ENCODE assay signal across 1 cellular context in the genomic region with DNA sequence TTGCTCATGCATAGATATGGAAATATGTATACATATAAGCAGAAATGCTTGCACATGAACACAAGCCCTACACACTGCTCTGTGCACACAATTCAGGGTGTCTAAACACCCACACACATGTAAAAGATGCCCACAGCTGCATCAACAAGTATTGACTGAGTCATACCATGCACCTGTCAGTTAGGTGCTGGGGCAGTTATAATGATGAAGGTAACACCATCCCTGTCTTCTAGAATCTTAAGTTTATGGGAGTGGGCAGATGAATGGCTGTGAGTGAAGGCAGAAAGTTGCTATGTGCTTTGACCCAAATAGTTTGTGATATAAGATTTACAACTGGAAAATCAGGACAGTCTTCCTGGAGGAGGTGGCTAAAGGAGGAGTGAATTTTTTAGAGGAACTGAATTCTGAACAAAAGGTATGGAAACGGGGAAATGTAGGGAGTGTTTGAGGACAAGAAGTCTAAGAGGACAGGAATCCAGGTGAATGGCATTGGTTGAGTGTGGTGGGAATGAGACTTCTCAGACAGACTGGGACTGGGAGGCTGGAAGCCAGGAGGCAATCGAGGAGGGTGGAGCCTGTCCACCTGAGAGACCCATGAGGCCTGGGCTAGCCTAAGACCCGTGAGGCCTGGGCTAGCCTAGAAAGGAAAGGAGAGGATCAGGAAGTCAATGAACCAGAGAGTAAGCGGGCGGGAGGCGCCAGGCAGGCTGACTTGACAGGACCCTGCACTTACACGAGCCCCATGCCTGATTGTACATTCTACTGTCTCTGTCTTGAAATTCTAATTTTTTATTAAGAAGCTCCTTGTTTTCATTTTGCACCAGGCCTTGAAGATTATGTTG.
TF ChIP-seq lines count a peak whose summit lies in the region.

No MANE protein-coding gene starts in this region.

TF ChIP-seq in IMR-90, 13 proteins besides CTCF, POLR2A, EP300 and RAD21:
- TF ChIP-seq MAZ (IDR thresholded peaks at IDR 0.05; ENCODE audit: borderline replicate concordance, low read depth, low read length) = no peak
- no peak for TF ChIP-seq NFE2L2 (IDR thresholded peaks at IDR 0.05; ENCODE audit: low read depth, low read length)
- no peak for TF ChIP-seq MXI1 (IDR thresholded peaks at IDR 0.05; ENCODE audit: borderline replicate concordance, low read depth, low read length)
- TF ChIP-seq RFX5 (IDR thresholded peaks at IDR 0.05; ENCODE audit: low read depth, low read length) = no peak
- TF ChIP-seq CEBPB (IDR thresholded peaks at IDR 0.05; ENCODE audit: low read depth, low read length) = no peak
- TF ChIP-seq FOS (IDR thresholded peaks at IDR 0.05; ENCODE audit: low read depth, low read length) = no peak
- no peak for TF ChIP-seq SMC3 (IDR thresholded peaks at IDR 0.05; ENCODE audit: low read depth, low read length)
- TF ChIP-seq RCOR1 (IDR thresholded peaks at IDR 0.05; ENCODE audit: insufficient replicate concordance, low read length) = no peak
- no peak for TF ChIP-seq CHD1 (IDR thresholded peaks at IDR 0.05; ENCODE audit: low read depth, low read length)
- TF ChIP-seq MAFK (IDR thresholded peaks at IDR 0.05; ENCODE audit: low read depth, low read length) = no peak
- TF ChIP-seq, protein P1, sequence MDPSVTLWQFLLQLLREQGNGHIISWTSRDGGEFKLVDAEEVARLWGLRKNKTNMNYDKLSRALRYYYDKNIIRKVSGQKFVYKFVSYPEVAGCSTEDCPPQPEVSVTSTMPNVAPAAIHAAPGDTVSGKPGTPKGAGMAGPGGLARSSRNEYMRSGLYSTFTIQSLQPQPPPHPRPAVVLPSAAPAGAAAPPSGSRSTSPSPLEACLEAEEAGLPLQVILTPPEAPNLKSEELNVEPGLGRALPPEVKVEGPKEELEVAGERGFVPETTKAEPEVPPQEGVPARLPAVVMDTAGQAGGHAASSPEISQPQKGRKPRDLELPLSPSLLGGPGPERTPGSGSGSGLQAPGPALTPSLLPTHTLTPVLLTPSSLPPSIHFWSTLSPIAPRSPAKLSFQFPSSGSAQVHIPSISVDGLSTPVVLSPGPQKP (IDR thresholded peaks at IDR 0.05; ENCODE audit: borderline replicate concordance, low read depth, low read length) = no peak
- TF ChIP-seq, protein P2, sequence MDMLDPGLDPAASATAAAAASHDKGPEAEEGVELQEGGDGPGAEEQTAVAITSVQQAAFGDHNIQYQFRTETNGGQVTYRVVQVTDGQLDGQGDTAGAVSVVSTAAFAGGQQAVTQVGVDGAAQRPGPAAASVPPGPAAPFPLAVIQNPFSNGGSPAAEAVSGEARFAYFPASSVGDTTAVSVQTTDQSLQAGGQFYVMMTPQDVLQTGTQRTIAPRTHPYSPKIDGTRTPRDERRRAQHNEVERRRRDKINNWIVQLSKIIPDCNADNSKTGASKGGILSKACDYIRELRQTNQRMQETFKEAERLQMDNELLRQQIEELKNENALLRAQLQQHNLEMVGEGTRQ (IDR thresholded peaks at IDR 0.05; ENCODE audit: low read depth, low read length) = no peak
- no peak for TF ChIP-seq BHLHE40 (IDR thresholded peaks at IDR 0.05; ENCODE audit: low read depth, low read length)
